ENCODE assay signal across 8 cellular contexts in genomic region chr4:80989921-80990544, GRCh38. TPM values are rescaled to one million over a fixed set of nuclear protein-coding genes. Genes with fewer than 3 reads are reported as not detected.
DNase-seq lines count a peak whose midpoint lies in the region; ATAC-seq and TF ChIP-seq lines count a peak whose summit lies in the region.

No MANE protein-coding gene starts in this region.

- H3K27ac ChIP-seq in SU-DHL-6 (ENCODE audit: low read depth, low read length) (peak overlapping the region; percentile 86), parathyroid adenoma (no peak overlapping the region)

- no peaks in the 10 kb centered on the region for H3K9me3 ChIP-seq in SU-DHL-6 (ENCODE audit: insufficient read depth, low read length)
- H3K9me3 ChIP-seq in parathyroid adenoma (ENCODE audit: control insufficient read depth, low read length): no peaks in the 10 kb centered on the region

- H3K36me3 ChIP-seq in SU-DHL-6 (ENCODE audit: low read length) (no peaks in the 10 kb centered on the region), parathyroid adenoma (ENCODE audit: control insufficient read depth, insufficient read depth, low read length) (no peaks in the 10 kb centered on the region)

- H2AFZ ChIP-seq in SU-DHL-6 (ENCODE audit: low read depth, low read length, severe bottlenecking): peak overlapping the region; percentile 3
- no peak overlapping the region for H2AFZ ChIP-seq in parathyroid adenoma

- no peak for ATAC-seq in HG03439 (IDR thresholded peaks at IDR 0.05; ENCODE audit: unreplicated experiment)

- H3K4me3 ChIP-seq in SU-DHL-6 (ENCODE audit: insufficient read depth, low read length, poor library complexity, severe bottlenecking) (no peak overlapping the region), fibroblast of the aortic adventitia (ENCODE audit: low read depth, low read length) (no peak overlapping the region), parathyroid adenoma (ENCODE audit: low read depth, low read length) (no peak overlapping the region)

- no peaks in the 10 kb centered on the region for H4K20me1 ChIP-seq in SU-DHL-6 (ENCODE audit: low read depth, low read length)

- DNase-seq in A172 (ENCODE audit: low spot score) (peak; percentile 45), Daoy (ENCODE audit: low read depth) (peak; percentile 0), HCEC 1CT (peak; percentile 53), NCI-H1105 (lab: John Stamatoyannopoulos, UW) (peak; percentile 18), fibroblast of the aortic adventitia (ENCODE audit: low read depth) (peak; percentile 84)

- no peaks in the 10 kb centered on the region for H3K9me2 ChIP-seq in SU-DHL-6 (replicated peaks; ENCODE audit: insufficient read depth, low read length)

- TF ChIP-seq CTCF in SU-DHL-6 (IDR thresholded peaks at IDR 0.05; ENCODE audit: insufficient read depth, low read length, poor library complexity, severe bottlenecking): peak; percentile 27
- TF ChIP-seq CTCF in fibroblast of the aortic adventitia (IDR thresholded peaks at IDR 0.05; ENCODE audit: insufficient read depth, low read length): peak; percentile 70
- peak; percentile 29 for TF ChIP-seq CTCF in parathyroid adenoma (IDR thresholded peaks at IDR 0.05)

- H3K79me2 ChIP-seq in SU-DHL-6 (ENCODE audit: insufficient read depth, low read length) (no peaks in the 10 kb centered on the region), parathyroid adenoma (no peaks in the 10 kb centered on the region)

- H3K27me3 ChIP-seq in SU-DHL-6 (ENCODE audit: low read length) (no peaks in the 10 kb centered on the region), parathyroid adenoma (ENCODE audit: control insufficient read depth, insufficient read depth, low read length) (no peaks in the 10 kb centered on the region)

- peaks cover 23% of the 10 kb centered on the region; the same call in 1 of the 2 replicates for H3F3A ChIP-seq in SU-DHL-6 (ENCODE audit: insufficient read depth)

- H3K4me1 ChIP-seq in parathyroid adenoma: no peaks in the 10 kb centered on the region

- H3K9ac ChIP-seq in SU-DHL-6 (ENCODE audit: low read length): peak overlapping the region; percentile 27
- no peak overlapping the region for H3K9ac ChIP-seq in parathyroid adenoma

- H3K4me2 ChIP-seq in SU-DHL-6 (ENCODE audit: low read depth, low read length, poor library complexity, severe bottlenecking) (peak overlapping the region; percentile 63), parathyroid adenoma (ENCODE audit: low read length) (no peak overlapping the region)

RNA-seq across cellular contexts. Expression of gene BMP3, which starts 40.5 kb away (rescaled TPM):
- not detected in 2 replicates for total RNA-seq in A172 (2014; rRNA removed; shearing (Covaris generic))
- total RNA-seq in Daoy (2014; rRNA removed; shearing (Covaris generic)): 0.63 TPM in 1 of 2 replicates, not detected in the other
- total RNA-seq in fibroblast of the aortic adventitia (ENCODE audit: low replicate concordance): 0.18 TPM in 1 of 2 replicates, not detected in the other

Comparison
In these comparisons a context has a peak if more than half of its experiments do, and no peak if none do; other contexts are left out.
1. DNase-seq: peak in every context shown above with its lines; median percentile 84 in fibroblast of the aortic adventitia; 53 in HCEC 1CT; 45 in A172; 18 in NCI-H1105; 0 in Daoy.